Comparison of ENCODE assay signal across 8 cellular contexts in the genomic region with DNA sequence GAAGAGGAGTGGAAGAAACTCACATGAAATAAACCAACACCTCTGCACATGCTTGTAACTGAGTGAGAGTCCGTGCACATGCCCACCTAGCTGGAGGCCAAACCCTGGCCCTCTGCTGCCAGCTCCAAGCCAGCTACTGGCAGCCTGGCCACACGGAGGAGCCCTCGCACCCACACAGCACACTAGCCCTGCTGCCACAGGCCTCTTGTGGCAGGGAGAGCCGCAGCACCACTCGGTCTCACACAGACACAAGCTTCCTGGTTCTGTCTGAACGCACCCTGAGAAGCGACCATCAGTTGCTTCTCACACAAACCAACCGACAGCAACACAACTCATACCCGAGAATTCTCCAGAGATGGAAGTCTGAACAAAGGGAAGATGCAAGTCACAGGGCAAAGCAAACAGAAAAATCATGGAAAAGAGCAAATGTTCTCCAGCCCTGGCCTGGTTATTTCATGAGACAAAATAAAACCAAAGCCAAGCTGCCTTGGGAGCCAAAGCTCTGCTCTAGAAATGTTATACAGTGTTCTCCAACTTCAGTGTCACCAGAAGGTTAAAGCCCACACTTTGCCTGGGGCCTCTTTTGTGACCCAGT.
DNase-seq lines count a peak whose midpoint lies in the region; ATAC-seq and TF ChIP-seq lines count a peak whose summit lies in the region.

No MANE protein-coding gene starts in this region.

- no peaks in the 10 kb centered on the region for H3K27me3 ChIP-seq in kidney epithelial cell (ENCODE audit: control insufficient read depth, insufficient read depth, low read length)

- in situ Hi-C loops in astrocyte of the spinal cord (cut with HindIII; ENCODE audit: low sequenced_read_pairs), result no loop called here

- ATAC-seq in GM21723 (IDR thresholded peaks at IDR 0.05; ENCODE audit: unreplicated experiment), result peak; percentile 82

- DNase-seq in GM03348 (ENCODE audit: low spot score) (peak; percentile 72), KG1 (lab: John Stamatoyannopoulos, UW) (peak; percentile 26), T-helper 22 cell (ENCODE audit: low read depth) (peak; percentile 6), astrocyte of the spinal cord (ENCODE audit: low read depth, low spot score) (peak; percentile 57), kidney epithelial cell (ENCODE audit: low read depth) (no peak), DMS79 treated with DMSO at 0.1 percent for 48 hours (lab: John Stamatoyannopoulos, UW) (no peak)
- DNase-seq in stimulated activated CD8-positive, alpha-beta memory T cell treated with anti-CD3 and anti-CD28 coated beads, Interleukin-2, amount 100 ng/mL, for 48 hours (ENCODE audit: low read depth in 2 of 2), result peak; percentile 41 to 50

- peak; percentile 63 for TF ChIP-seq CTCF in astrocyte of the spinal cord (IDR thresholded peaks at IDR 0.05; ENCODE audit: low read depth, low read length)
- TF ChIP-seq CTCF in kidney epithelial cell (IDR thresholded peaks at IDR 0.05; ENCODE audit: insufficient read depth, low read length, poor library complexity, severe bottlenecking), result peak; percentile 61

- no peaks in the 10 kb centered on the region for H3K36me3 ChIP-seq in kidney epithelial cell (ENCODE audit: control insufficient read depth, insufficient read depth, low read length)

- H3K4me3 ChIP-seq in astrocyte of the spinal cord (ENCODE audit: low read depth, low read length) (no peak overlapping the region), kidney epithelial cell (ENCODE audit: low read depth, low read length) (no peak overlapping the region)

Comparison
In these comparisons a context has a peak if more than half of its experiments do, and no peak if none do; other contexts are left out.
1. DNase-seq: peak in GM03348 (single experiment), KG1 (single experiment), T-helper 22 cell (single experiment), astrocyte of the spinal cord (single experiment) and stimulated activated CD8-positive, alpha-beta memory T cell treated with anti-CD3 and anti-CD28 coated beads, Interleukin-2, amount 100 ng/mL, for 48 hours (2 of 2); none in kidney epithelial cell (single experiment) and DMS79 treated with DMSO at 0.1 percent for 48 hours (single experiment).